Comparison of ENCODE assay signal across 8 cellular contexts in the genomic region with DNA sequence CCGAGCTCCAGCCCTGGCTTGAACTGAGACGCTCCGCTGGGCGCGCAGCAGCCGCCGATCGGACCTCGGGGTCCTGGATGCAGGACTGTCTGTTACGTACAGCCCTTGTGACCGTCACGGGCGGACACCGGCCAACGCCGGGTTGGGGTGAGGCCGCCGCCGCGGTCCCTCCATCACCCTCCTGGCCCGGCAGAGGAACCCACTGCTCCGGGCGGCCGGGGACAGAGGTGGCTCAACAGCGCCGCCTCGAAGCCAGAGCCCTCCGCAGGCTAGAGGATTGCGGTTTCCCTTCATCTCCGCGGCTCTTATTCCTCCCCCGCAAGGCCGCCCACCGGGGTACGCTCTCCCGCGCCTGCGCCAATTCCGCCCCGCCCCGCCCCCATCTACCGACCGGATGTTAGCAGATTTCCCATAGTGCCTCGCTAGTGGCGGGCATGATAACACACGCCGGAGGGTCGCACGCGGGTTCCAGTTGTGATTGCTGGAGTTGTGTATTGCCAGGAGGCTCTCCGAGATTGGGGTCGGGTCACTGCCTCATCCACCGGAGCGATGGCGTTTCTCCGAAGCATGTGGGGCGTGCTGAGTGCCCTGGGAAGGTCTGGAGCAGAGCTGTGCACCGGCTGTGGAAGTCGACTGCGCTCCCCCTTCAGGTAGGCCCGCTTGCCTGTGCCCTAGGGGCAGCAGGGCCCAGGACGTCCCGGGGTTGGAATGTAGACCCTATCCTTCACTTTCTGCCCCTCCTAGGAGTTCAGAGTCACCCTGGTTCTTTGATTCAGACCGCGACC. TPM values are rescaled to one million over a fixed set of nuclear protein-coding genes. Genes with fewer than 3 reads are reported as not detected.
A peak's percentile ranks its signal among the peaks of the same experiment; 100 is the strongest.
DNase-seq lines count a peak whose midpoint lies in the region; ATAC-seq, FAIRE-seq and TF ChIP-seq lines count a peak whose summit lies in the region.

A gene (plus strand): TSS at position 412 of the 785 bp plus-strand sequence. CDS start 138 bp downstream, at position 550.

- H3K9me1 ChIP-seq in keratinocyte (ENCODE audit: control insufficient read depth, extremely low read depth, insufficient read depth, low read length) = no peaks in the 10 kb centered on the region

- FAIRE-seq in keratinocyte (lab: Jason Lieb, UNC) = no peak

- H3K4me3 Mint-ChIP-seq in central memory CD8-positive, alpha-beta T cell = peak within 1 kb of the TSS; percentile 99

- H3K9me3 Mint-ChIP-seq in central memory CD8-positive, alpha-beta T cell = no peaks in the 10 kb centered on the region

- DNase-seq in AG10803 (ENCODE audit: low read depth) (peak; percentile 87), NCI-H226 (peak; percentile 81), keratinocyte (ENCODE audit: low read depth, low spot score) (peak; percentile 26)
- DNase-seq in activated CD4-positive, CD25-positive, alpha-beta regulatory T cell treated with anti-CD3 and anti-CD28 coated beads, Interleukin-2, amount 50 U/mL, for 16 hours (ENCODE audit: low read depth, low spot score) = peak; percentile 93
- DNase-seq in central memory CD8-positive, alpha-beta T cell (ENCODE audit: low spot score in 2 of 2) = peak; percentile 92 to 97
- peak; percentile 91 to 98 for DNase-seq in stimulated activated CD4-positive, alpha-beta T cell treated with anti-CD3 and anti-CD28 coated beads, Interleukin-15, amount 100 ng/mL, for 1 hour (ENCODE audit: low read depth in 1 of 2, low spot score in 1 of 2)

- in situ Hi-C loops in GM18951 (cut with MboI; ENCODE audit: low sequenced_read_pairs, unreplicated experiment) = no loop called here

- H3K27ac Mint-ChIP-seq in central memory CD8-positive, alpha-beta T cell (ENCODE audit: low read depth) = peak within 1 kb of the TSS; percentile 93

- peaks cover 3 to 26% of the 10 kb centered on the region in 2 experiments for H3K36me3 ChIP-seq in keratinocyte (ENCODE audit: control insufficient read depth in 2 of 2, extremely low read depth in 1 of 2, insufficient read depth in 2 of 2, low read length in 2 of 2)

- dilution Hi-C loops in keratinocyte (cut with MboI; ENCODE audit: extremely low pct_ligation_motif_present, low sequenced_read_pairs) = no loop called here

- peaks cover 38% of the 10 kb centered on the region for H3K79me2 ChIP-seq in keratinocyte (ENCODE audit: control insufficient read depth, insufficient read depth, low read length)

- no peaks in the 10 kb centered on the region for H3K9me3 ChIP-seq in keratinocyte (ENCODE audit: control insufficient read depth, low read depth, low read length)

- peak within 1 kb of the TSS; percentile 90 for H3K9ac ChIP-seq in keratinocyte (ENCODE audit: control insufficient read depth, extremely low read depth, insufficient read depth, low read length)

- no peaks in the 10 kb centered on the region for H4K20me1 ChIP-seq in keratinocyte (ENCODE audit: control insufficient read depth, extremely low read depth, insufficient read depth, low read length)

- no peaks in the 10 kb centered on the region for H3K27me3 ChIP-seq in keratinocyte (ENCODE audit: control insufficient read depth, extremely low read depth, insufficient read depth, low read length)

- peak; percentile 44 for TF ChIP-seq CTCF in AG10803 (conservative IDR thresholded peaks at IDR 0.05; ENCODE audit: low read length)
- TF ChIP-seq CTCF in keratinocyte (optimal IDR thresholded peaks at IDR 0.05 in 1 of 3, IDR thresholded peaks at IDR 0.05 in 1 of 3, conservative IDR thresholded peaks at IDR 0.05 in 1 of 3; ENCODE audit: extremely low read depth in 1 of 3, insufficient read depth in 2 of 3, low read length in 3 of 3) = peak; percentile 20 to 83 (median 37)

- H3K4me1 ChIP-seq in keratinocyte (ENCODE audit: control insufficient read depth, extremely low read depth, insufficient read depth, low read length) = peaks cover 17% of the 10 kb centered on the region

- H3K4me3 ChIP-seq in AG10803 (ENCODE audit: low read length) (peak within 1 kb of the TSS; percentile 88), keratinocyte (ENCODE audit: control insufficient read depth in 2 of 3, extremely low read depth in 1 of 3, insufficient read depth in 2 of 3, low read depth in 1 of 3, low read length in 3 of 3) (peak within 1 kb of the TSS; percentile 93 to 99 (median 98))

- H3K27me3 Mint-ChIP-seq in central memory CD8-positive, alpha-beta T cell = no peaks in the 10 kb centered on the region

- peaks cover 41% of the 10 kb centered on the region for H3K36me3 Mint-ChIP-seq in central memory CD8-positive, alpha-beta T cell (ENCODE audit: insufficient read depth)

- peaks cover 42% of the 10 kb centered on the region for H3K4me1 Mint-ChIP-seq in central memory CD8-positive, alpha-beta T cell

- ATAC-seq in HG03196 (IDR thresholded peaks at IDR 0.05; ENCODE audit: unreplicated experiment) = peak; percentile 95
- ATAC-seq in central memory CD8-positive, alpha-beta T cell (replicated peaks; ENCODE audit: extremely low read depth, poor library complexity, severe bottlenecking) = peak; percentile 85

- peak within 1 kb of the TSS; percentile 91 for H3K27ac ChIP-seq in keratinocyte (ENCODE audit: control insufficient read depth, insufficient read depth, low read length)

- TF ChIP-seq POLR2A in GM18951 (IDR thresholded peaks at IDR 0.05; ENCODE audit: extremely low read depth, insufficient read depth, insufficient read length) = peak; percentile 98

- H2AFZ ChIP-seq in keratinocyte (ENCODE audit: control insufficient read depth, low read length) = peak within 1 kb of the TSS; percentile 92

- H3K4me2 ChIP-seq in keratinocyte (ENCODE audit: control insufficient read depth, extremely low read depth, insufficient read depth, low read depth, low read length) = peak within 1 kb of the TSS; percentile 93

RNA-seq across cellular contexts. Expression of the gene that starts here (rescaled TPM):
- polyA plus RNA-seq in keratinocyte = 11.5 to 25.1 TPM (median 20.3 TPM) in 3 replicates
- 78.9 TPM for polyA plus RNA-seq in keratinocyte (2011; ENCODE audit: low read depth)
- 10.1 and 11.1 TPM in 2 replicates for polyA plus RNA-seq in keratinocyte (2011; cell fraction: cytosol; rRNA removed)
- 8.7 and 11.6 TPM in 2 replicates for polyA plus RNA-seq in keratinocyte (2011; cell fraction: nucleus; rRNA removed)
- polyA plus RNA-seq in keratinocyte (2012; ENCODE audit: low replicate concordance) = 18.0 and 34.5 TPM in 2 replicates
- polyA minus RNA-seq in keratinocyte = 10.0 to 11.5 TPM (median 10.7 TPM) in 3 replicates
- 18.4 TPM for polyA minus RNA-seq in keratinocyte (2011; cell fraction: cytosol; rRNA and poly(A)+ RNA removed)
- polyA minus RNA-seq in keratinocyte (2011; cell fraction: nucleus; rRNA and poly(A)+ RNA removed) = 10.4 and 13.6 TPM in 2 replicates

Comparison
In these comparisons a context has a peak if more than half of its experiments do, and no peak if none do; other contexts are left out.
1. Peak in every context shown above with its lines: DNase-seq, ATAC-seq, H3K4me3 ChIP-seq and H3K27ac ChIP-seq.
2. DNase-seq: peak in every context shown above with its lines; median percentile 94 in central memory CD8-positive, alpha-beta T cell; 94 in stimulated activated CD4-positive, alpha-beta T cell treated with anti-CD3 and anti-CD28 coated beads, Interleukin-15, amount 100 ng/mL, for 1 hour; 93 in activated CD4-positive, CD25-positive, alpha-beta regulatory T cell treated with anti-CD3 and anti-CD28 coated beads, Interleukin-2, amount 50 U/mL, for 16 hours; 87 in AG10803; 81 in NCI-H226; 26 in keratinocyte.